Comparison of ENCODE assay signal across 9 cellular contexts in genomic region chr15:52726195-52726594, GRCh38.
"Had no signal": no experiment of that assay in that cellular context is flagged by ENCODE, and none has a peak within 500 bp of the region (broad histone marks: within the 10 kb centered on the region; RNA-seq: fewer than 3 reads in every experiment).

No MANE protein-coding gene starts in this region.

- H3K4me3 ChIP-seq: GM23248, GM23338, HAP-1 had no signal

- H3K4me1 ChIP-seq: HAP-1 had no signal

- ATAC-seq: GM23338, HCT116 had no signal

- H3K27ac Mint-ChIP-seq: GM23338, H9, HFFc6 had no signal

- H3K27ac ChIP-seq: GM23248 had no signal

- H3K4me3 Mint-ChIP-seq: GM23338, H9, HFFc6 had no signal

- DNase-seq: GM23248, GOT3, H7, H9, HCEC 1CT, HFFc6 had no signal

- H3K36me3 ChIP-seq: HAP-1 had no signal
